Comparison of ENCODE assay signal across 1 cellular context in genomic region chr17:51052235-51052634, GRCh38.
TF ChIP-seq lines count a peak whose summit lies in the region.

No MANE protein-coding gene starts in this region.

TF ChIP-seq in K562, 482 proteins besides CTCF, POLR2A, EP300 and RAD21 (continued from another document):
- TF ChIP-seq, protein P1, sequence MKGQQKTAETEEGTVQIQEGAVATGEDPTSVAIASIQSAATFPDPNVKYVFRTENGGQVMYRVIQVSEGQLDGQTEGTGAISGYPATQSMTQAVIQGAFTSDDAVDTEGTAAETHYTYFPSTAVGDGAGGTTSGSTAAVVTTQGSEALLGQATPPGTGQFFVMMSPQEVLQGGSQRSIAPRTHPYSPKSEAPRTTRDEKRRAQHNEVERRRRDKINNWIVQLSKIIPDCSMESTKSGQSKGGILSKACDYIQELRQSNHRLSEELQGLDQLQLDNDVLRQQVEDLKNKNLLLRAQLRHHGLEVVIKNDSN (CRISPR knock-in tag; IDR thresholded peaks at IDR 0.05), result no peak
- TF ChIP-seq MEF2A (IDR thresholded peaks at IDR 0.05; ENCODE audit: control insufficient read depth, low read depth, low read length), result no peak
- no peak for TF ChIP-seq SRSF7 (optimal IDR thresholded peaks at IDR 0.05; ENCODE audit: low read depth, low read length)
- no peak for TF ChIP-seq EWSR1 (IDR thresholded peaks at IDR 0.05; ENCODE audit: borderline replicate concordance, low read depth, partially characterized antibody)
- TF ChIP-seq ZNF407 (IDR thresholded peaks at IDR 0.05; ENCODE audit: low read depth), result no peak
- no peak for TF ChIP-seq PRMT5 (CRISPR knock-in tag; IDR thresholded peaks at IDR 0.05)
- TF ChIP-seq ZNF134 (CRISPR knock-in tag; conservative IDR thresholded peaks at IDR 0.05), result no peak
- TF ChIP-seq DLX4 (CRISPR knock-in tag; IDR thresholded peaks at IDR 0.05), result no peak
- TF ChIP-seq E2F8 (IDR thresholded peaks at IDR 0.05; ENCODE audit: low read depth, partially characterized antibody), result no peak
TF ChIP-seq in K562: peak in this region for 0.
